22 cellular contexts compared by ENCODE assay signal in the genomic region with DNA sequence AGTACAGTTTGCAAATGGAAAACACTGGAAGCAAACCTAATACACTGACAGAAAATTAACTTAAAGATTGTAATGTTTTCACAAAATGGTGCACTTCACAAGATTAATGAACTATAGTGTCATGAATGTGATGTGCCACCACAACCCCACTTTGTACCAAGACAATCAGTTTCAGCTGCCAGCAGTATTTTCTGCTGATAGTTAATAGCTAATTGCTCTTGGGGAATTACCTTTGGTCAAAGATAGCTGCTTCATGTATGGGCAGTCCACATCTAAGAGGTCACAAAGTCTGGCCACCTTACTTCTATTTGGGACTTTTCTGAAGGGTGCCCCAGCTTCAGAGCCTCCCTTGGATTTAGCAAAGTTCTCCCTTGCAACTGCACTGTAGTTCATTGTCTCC.
DNase-seq lines count a peak whose midpoint lies in the region; ATAC-seq and TF ChIP-seq lines count a peak whose summit lies in the region.
"Had no signal": no experiment of that assay in that cellular context is flagged by ENCODE, and none has a peak within 500 bp of the region (broad histone marks: within the 10 kb centered on the region; RNA-seq: fewer than 3 reads in every experiment).

No MANE protein-coding gene starts in this region.

- H3K36me3 ChIP-seq in esophagus squamous epithelium = no peaks in the 10 kb centered on the region
- H3K36me3 ChIP-seq: HAP-1 had no signal

- no peaks in the 10 kb centered on the region for H3K9me3 ChIP-seq in esophagus squamous epithelium
- H3K9me3 ChIP-seq: HAP-1, SK-N-SH had no signal

- intact Hi-C loops in dorsolateral prefrontal cortex (cut with DNase I) (no loop called here), esophagus squamous epithelium (cut with DNase I) (no loop called here)

- peaks cover 0 to 6% (median 0%) of the 10 kb centered on the region in 3 donors for H3K4me1 ChIP-seq in esophagus squamous epithelium
- H3K4me1 ChIP-seq: HAP-1 had no signal

- no peaks in the 10 kb centered on the region for H3K9me3 Mint-ChIP-seq in stimulated activated memory B cell treated with anti-CD40 and anti-IgM and Interleukin-4, amounts not matched to agents 10 μg/mL and 1 μg/mL and 100 μg/mL, for 72 hours
- H3K9me3 Mint-ChIP-seq: T-cell had no signal

- H3K4me3 ChIP-seq in dorsolateral prefrontal cortex = no peak overlapping the region
- H3K4me3 ChIP-seq in esophagus squamous epithelium = no peak overlapping the region
- H3K4me3 ChIP-seq: HAP-1 had no signal

- H3K4me3 Mint-ChIP-seq in stimulated activated memory B cell treated with anti-CD40 and anti-IgM and Interleukin-4, amounts not matched to agents 10 μg/mL and 1 μg/mL and 100 μg/mL, for 72 hours = no peak overlapping the region
- H3K4me3 Mint-ChIP-seq: CD14-positive monocyte, T-cell had no signal

- ATAC-seq in GM18870 (IDR thresholded peaks at IDR 0.05; ENCODE audit: unreplicated experiment) = peak; percentile 72
- peak; percentile 75 for ATAC-seq in HG02763 (IDR thresholded peaks at IDR 0.05; ENCODE audit: unreplicated experiment)
- ATAC-seq in HG03354 (IDR thresholded peaks at IDR 0.05; ENCODE audit: poor library complexity, severe bottlenecking, unreplicated experiment) = peak; percentile 67
- ATAC-seq in stimulated activated memory B cell treated with anti-CD40 and anti-IgM and Interleukin-4, amounts not matched to agents 10 μg/mL and 1 μg/mL and 100 μg/mL, for 72 hours = peak; percentile 43
- no peak for ATAC-seq in GM21526 (IDR thresholded peaks at IDR 0.05; ENCODE audit: low FRiP score, unreplicated experiment)
- ATAC-seq: HepG2, T-cell had no signal

- DNase-seq in dorsolateral prefrontal cortex = no peak
- no peak for DNase-seq in esophagus squamous epithelium (lab: John Stamatoyannopoulos, UW)
- DNase-seq: ACHN, AML-193, EL, MM.1S, NCI-H1105, NCI-H1694 treated with DMSO at 0.1 percent for 48 hours, NCI-H446, NCI-H69, SHP77, SK-N-SH, T-cell, T-helper 9 cell had no signal

- no peak overlapping the region for H3K27ac ChIP-seq in dorsolateral prefrontal cortex
- H3K27ac ChIP-seq in esophagus squamous epithelium = no peak overlapping the region

- no peak overlapping the region for H3K27ac Mint-ChIP-seq in stimulated activated memory B cell treated with anti-CD40 and anti-IgM and Interleukin-4, amounts not matched to agents 10 μg/mL and 1 μg/mL and 100 μg/mL, for 72 hours
- H3K27ac Mint-ChIP-seq: CD14-positive monocyte, T-cell had no signal

- no peaks in the 10 kb centered on the region for H3K27me3 Mint-ChIP-seq in stimulated activated memory B cell treated with anti-CD40 and anti-IgM and Interleukin-4, amounts not matched to agents 10 μg/mL and 1 μg/mL and 100 μg/mL, for 72 hours
- H3K27me3 Mint-ChIP-seq: T-cell had no signal

- no peaks in the 10 kb centered on the region for H3K36me3 Mint-ChIP-seq in stimulated activated memory B cell treated with anti-CD40 and anti-IgM and Interleukin-4, amounts not matched to agents 10 μg/mL and 1 μg/mL and 100 μg/mL, for 72 hours
- H3K36me3 Mint-ChIP-seq: CD14-positive monocyte, T-cell had no signal

- TF ChIP-seq CTCF in dorsolateral prefrontal cortex (IDR thresholded peaks at IDR 0.05 in 54 of 56, conservative IDR thresholded peaks at IDR 0.05 in 2 of 56; ENCODE audit: low read depth in 1 of 56, partially characterized antibody in 56 of 56) (no peak), esophagus squamous epithelium (IDR thresholded peaks at IDR 0.05) (no peak)

- TF ChIP-seq POLR2A in esophagus squamous epithelium (IDR thresholded peaks at IDR 0.05) = no peak

- H3K4me1 Mint-ChIP-seq in stimulated activated memory B cell treated with anti-CD40 and anti-IgM and Interleukin-4, amounts not matched to agents 10 μg/mL and 1 μg/mL and 100 μg/mL, for 72 hours = no peaks in the 10 kb centered on the region
- H3K4me1 Mint-ChIP-seq: CD14-positive monocyte, T-cell had no signal

- no peaks in the 10 kb centered on the region for H3K27me3 ChIP-seq in dorsolateral prefrontal cortex
- no peaks in the 10 kb centered on the region for H3K27me3 ChIP-seq in esophagus squamous epithelium
